Comparison of ENCODE assay signal across 15 cellular contexts in genomic region chr2:12490641-12491040, GRCh38.
"Had no signal": no experiment of that assay in that cellular context is flagged by ENCODE, and none has a peak within 500 bp of the region (broad histone marks: within the 10 kb centered on the region; RNA-seq: fewer than 3 reads in every experiment).

No MANE protein-coding gene starts in this region.

- H3K9me3 Mint-ChIP-seq: effector memory CD8-positive, alpha-beta T cell; neural progenitor cell had no signal

- H3K27ac Mint-ChIP-seq: activated naive CD8-positive, alpha-beta T cell treated with anti-CD3 and anti-CD28 coated beads for 36 hours; neural progenitor cell had no signal

- H3K27me3 Mint-ChIP-seq: activated naive CD8-positive, alpha-beta T cell treated with anti-CD3 and anti-CD28 coated beads for 36 hours; effector memory CD8-positive, alpha-beta T cell had no signal

- H3K36me3 ChIP-seq: left lung, neural progenitor cell, prostate gland, tibial artery had no signal

- H3K9me3 ChIP-seq: left lung, prostate gland, tibial artery had no signal

- H3K4me1 ChIP-seq: neural progenitor cell had no signal

- ATAC-seq: effector memory CD8-positive, alpha-beta T cell; left lung; right cardiac atrium had no signal

- H3K27ac ChIP-seq: left lung, neural progenitor cell, prostate gland, tibial artery had no signal

- H3K27me3 ChIP-seq: left lung, neural progenitor cell, tibial artery had no signal

- H3K36me3 Mint-ChIP-seq: neural progenitor cell had no signal

- DNase-seq: activated CD4-positive, alpha-beta T cell treated with anti-CD3 and anti-CD28 coated beads for 48 hours; activated CD4-positive, CD25-positive, alpha-beta regulatory T cell; activated naive CD4-positive, alpha-beta T cell; activated naive CD8-positive, alpha-beta T cell treated with anti-CD3 and anti-CD28 coated beads for 36 hours; amniotic stem cell; effector memory CD8-positive, alpha-beta T cell; left lung; mammary epithelial cell; right cardiac atrium; stimulated activated CD4-positive, alpha-beta T cell treated with anti-CD3 and anti-CD28 coated beads, Interleukin-2, amount 100 ng/mL, for 24 hours; stimulated activated naive CD4-positive, alpha-beta T cell treated with Interleukin-2 at 50 U/mL for 16 hours; T1000; tibial artery had no signal

- H3K4me3 ChIP-seq: left lung, neural progenitor cell, prostate gland, tibial artery had no signal

- H3K4me3 Mint-ChIP-seq: activated naive CD8-positive, alpha-beta T cell treated with anti-CD3 and anti-CD28 coated beads for 36 hours; effector memory CD8-positive, alpha-beta T cell; neural progenitor cell had no signal
